In genomic region chr12:68876471-68876870, GRCh38 we compare ENCODE assay signal across 23 cellular contexts. TPM values are rescaled to one million over a fixed set of nuclear protein-coding genes. Genes with fewer than 3 reads are reported as not detected.
A peak's percentile ranks its signal among the peaks of the same experiment; 100 is the strongest.
DNase-seq lines count a peak whose midpoint lies in the region; ATAC-seq and TF ChIP-seq lines count a peak whose summit lies in the region.
"Had no signal": no experiment of that assay in that cellular context is flagged by ENCODE, and none has a peak within 500 bp of the region (broad histone marks: within the 10 kb centered on the region; RNA-seq: fewer than 3 reads in every experiment).

No MANE protein-coding gene starts in this region.

- no peak overlapping the region for H2AFZ ChIP-seq in PC-3 (ENCODE audit: low read length)

- H3F3A ChIP-seq in DOHH2 (ENCODE audit: control insufficient read depth, insufficient read depth), result peaks cover 20% of the 10 kb centered on the region
- H3F3A ChIP-seq in PC-3 (ENCODE audit: low read length, unreplicated experiment), result no peaks in the 10 kb centered on the region

- no peaks in the 10 kb centered on the region for H3K27me3 ChIP-seq in DOHH2 (ENCODE audit: control insufficient read depth, low read length)
- no peaks in the 10 kb centered on the region for H3K27me3 ChIP-seq in PC-3 (ENCODE audit: low read length)
- H3K27me3 ChIP-seq: neutrophil, transverse colon had no signal

- H3K79me2 ChIP-seq in DOHH2 (ENCODE audit: control insufficient read depth, low read length) (no peaks in the 10 kb centered on the region), PC-3 (ENCODE audit: low read length) (no peaks in the 10 kb centered on the region)

- peak overlapping the region; percentile 22 for H3K4me3 ChIP-seq in DOHH2 (ENCODE audit: low read length)
- no peak overlapping the region for H3K4me3 ChIP-seq in fibroblast of pulmonary artery (replicated peaks; ENCODE audit: low read depth, low read length)
- H3K4me3 ChIP-seq in PC-3 (ENCODE audit: low read length), result no peak overlapping the region
- H3K4me3 ChIP-seq: transverse colon had no signal

- H4K20me1 ChIP-seq in DOHH2 (ENCODE audit: control insufficient read depth, insufficient read depth, low read depth, low read length) (no peaks in the 10 kb centered on the region), PC-3 (ENCODE audit: low read length) (no peaks in the 10 kb centered on the region)

- CTCF ChIA-PET in WTC11 (lab: Charles Lee) (no interaction called here), RWPE1 (lab: Yijun Ruan, JAX) (interaction anchor here (1.2 kb wide), 1 partner anchor 14 kb away, joined by 3 read pairs; no protein-coding TSS in a partner anchor), PC-3 (lab: Charles Lee) (no interaction called here)

- POLR2A ChIA-PET in WTC11 (lab: Charles Lee), result no interaction called here
- POLR2A ChIA-PET in RWPE1 (lab: Yijun Ruan, JAX; ENCODE audit: low non-redundant PET), result no interaction called here
- POLR2A ChIA-PET in PC-3 (lab: Charles Lee; ENCODE audit: unreplicated experiment), result interaction anchor here (0.5 kb wide), 1 partner anchor 806 kb away, joined by 4 read pairs; no protein-coding TSS in a partner anchor

- H3K4me3 Mint-ChIP-seq in WTC11, result no peak overlapping the region
- H3K4me3 Mint-ChIP-seq: activated naive CD8-positive, alpha-beta T cell treated with anti-CD3 and anti-CD28 coated beads, Interleukin-2, amount 50 U/mL, for 24 hours; HFFc6; immature natural killer cell had no signal

- H3K9me2 ChIP-seq in DOHH2 (replicated peaks; ENCODE audit: control insufficient read depth, low read length) (no peaks in the 10 kb centered on the region), PC-3 (replicated peaks; ENCODE audit: low read length) (no peaks in the 10 kb centered on the region)

- no peak overlapping the region for H3K27ac Mint-ChIP-seq in WTC11
- H3K27ac Mint-ChIP-seq: activated naive CD8-positive, alpha-beta T cell treated with anti-CD3 and anti-CD28 coated beads, Interleukin-2, amount 50 U/mL, for 24 hours; HFFc6; immature natural killer cell had no signal

- ATAC-seq in WTC11 (no peak), GM19467 (IDR thresholded peaks at IDR 0.05; ENCODE audit: unreplicated experiment) (no peak), PC-3 (no peak)
- ATAC-seq: activated naive CD8-positive, alpha-beta T cell treated with anti-CD3 and anti-CD28 coated beads, Interleukin-2, amount 50 U/mL, for 24 hours had no signal

- peaks cover 94% of the 10 kb centered on the region for H3K4me1 ChIP-seq in DOHH2 (ENCODE audit: control insufficient read depth, low read length)
- no peaks in the 10 kb centered on the region for H3K4me1 ChIP-seq in PC-3 (ENCODE audit: insufficient read depth, low read length)
- H3K4me1 ChIP-seq: transverse colon had no signal

- intact Hi-C loops in PC-3 (cut with micrococcal nuclease), result no loop called here

- no peaks in the 10 kb centered on the region for H3K36me3 Mint-ChIP-seq in WTC11
- H3K36me3 Mint-ChIP-seq: immature natural killer cell had no signal

- H3K9me3 ChIP-seq in DOHH2 (ENCODE audit: control insufficient read depth, insufficient read depth, low read length) (no peaks in the 10 kb centered on the region), PC-3 (ENCODE audit: low read length) (peaks cover 7% of the 10 kb centered on the region; the same call in 1 of the 2 replicates)
- H3K9me3 ChIP-seq: neutrophil had no signal

- DNase-seq in UCSD-AML1 (lab: John Stamatoyannopoulos, UW; ENCODE audit: unreplicated experiment) (peak; percentile 45), fibroblast of pulmonary artery (ENCODE audit: low read depth) (peak; percentile 31), pons (ENCODE audit: low spot score) (peak; percentile 65), WTC11 (ENCODE audit: low spot score) (no peak), RWPE1 (ENCODE audit: low spot score) (no peak), PC-3 (no peak)
- DNase-seq: activated CD4-positive, alpha-beta T cell treated with anti-CD3 and anti-CD28 coated beads, Interleukin-2, amount 50 U/mL, for 4 hours; activated CD8-positive, alpha-beta memory T cell treated with anti-CD3 and anti-CD28 coated beads, Interleukin-2, amount 50 U/mL, for 48 hours; activated naive CD8-positive, alpha-beta T cell treated with anti-CD3 and anti-CD28 coated beads, Interleukin-2, amount 50 U/mL, for 24 hours; DMS79; HFFc6; immature natural killer cell; MV-4-11; NCI-H187 treated with DMSO at 0.1 percent for 48 hours; NCI-H82; SIG-M5; stimulated activated CD4-positive, alpha-beta T cell treated with anti-CD3 and anti-CD28 coated beads, Interleukin-4, amount 100 ng/mL, for 1 hour; stimulated activated naive CD4-positive, alpha-beta T cell treated with Interleukin-2 at 50 U/mL for 16 hours; transverse colon; WERI-Rb-1 had no signal

- TF ChIP-seq CTCF in DOHH2 (IDR thresholded peaks at IDR 0.05; ENCODE audit: low read depth, low read length, poor library complexity, severe bottlenecking) (no peak), fibroblast of pulmonary artery (IDR thresholded peaks at IDR 0.05; ENCODE audit: low read length, missing control alignments) (no peak), WTC11 (IDR thresholded peaks at IDR 0.05) (no peak), RWPE1 (conservative IDR thresholded peaks at IDR 0.05; ENCODE audit: low read depth) (no peak), PC-3 (conservative IDR thresholded peaks at IDR 0.05; ENCODE audit: low read depth, low read length) (no peak)

- peaks cover 5% of the 10 kb centered on the region for H3K9me3 Mint-ChIP-seq in WTC11
- H3K9me3 Mint-ChIP-seq: activated naive CD8-positive, alpha-beta T cell treated with anti-CD3 and anti-CD28 coated beads, Interleukin-2, amount 50 U/mL, for 24 hours; HFFc6; immature natural killer cell had no signal

- H3K4me2 ChIP-seq in DOHH2 (ENCODE audit: low read length), result peak overlapping the region; percentile 52
- no peak overlapping the region for H3K4me2 ChIP-seq in PC-3 (ENCODE audit: low read length)

- H3K36me3 ChIP-seq in DOHH2 (ENCODE audit: control insufficient read depth, low read length), result peaks cover 40% of the 10 kb centered on the region
- H3K36me3 ChIP-seq in PC-3 (ENCODE audit: low read depth, low read length), result peaks cover 4% of the 10 kb centered on the region; the same call in 1 of the 2 replicates
- H3K36me3 ChIP-seq: neutrophil, WERI-Rb-1 had no signal

- BruUV-seq in PC-3 (replicated peaks; lab: Mats Ljungman, UMichigan), result no TSS peak

- H3K9ac ChIP-seq in PC-3 (ENCODE audit: low read length), result no peak overlapping the region

- H3K27me3 Mint-ChIP-seq in WTC11 (ENCODE audit: low read depth), result no peaks in the 10 kb centered on the region
- H3K27me3 Mint-ChIP-seq: activated naive CD8-positive, alpha-beta T cell treated with anti-CD3 and anti-CD28 coated beads, Interleukin-2, amount 50 U/mL, for 24 hours had no signal

- H3K4me1 Mint-ChIP-seq in WTC11, result no peaks in the 10 kb centered on the region
- H3K4me1 Mint-ChIP-seq: activated naive CD8-positive, alpha-beta T cell treated with anti-CD3 and anti-CD28 coated beads, Interleukin-2, amount 50 U/mL, for 24 hours; immature natural killer cell had no signal

- peak overlapping the region; percentile 73 for H3K27ac ChIP-seq in DOHH2 (ENCODE audit: low read depth, low read length)
- H3K27ac ChIP-seq in RWPE1, result no peak overlapping the region
- H3K27ac ChIP-seq in PC-3 (ENCODE audit: low read length), result no peak overlapping the region
- H3K27ac ChIP-seq: neutrophil, transverse colon, WERI-Rb-1 had no signal

TF ChIP-seq in WTC11, 78 proteins besides CTCF, POLR2A, EP300 and RAD21 (continues in another document):
- TF ChIP-seq, protein P1, sequence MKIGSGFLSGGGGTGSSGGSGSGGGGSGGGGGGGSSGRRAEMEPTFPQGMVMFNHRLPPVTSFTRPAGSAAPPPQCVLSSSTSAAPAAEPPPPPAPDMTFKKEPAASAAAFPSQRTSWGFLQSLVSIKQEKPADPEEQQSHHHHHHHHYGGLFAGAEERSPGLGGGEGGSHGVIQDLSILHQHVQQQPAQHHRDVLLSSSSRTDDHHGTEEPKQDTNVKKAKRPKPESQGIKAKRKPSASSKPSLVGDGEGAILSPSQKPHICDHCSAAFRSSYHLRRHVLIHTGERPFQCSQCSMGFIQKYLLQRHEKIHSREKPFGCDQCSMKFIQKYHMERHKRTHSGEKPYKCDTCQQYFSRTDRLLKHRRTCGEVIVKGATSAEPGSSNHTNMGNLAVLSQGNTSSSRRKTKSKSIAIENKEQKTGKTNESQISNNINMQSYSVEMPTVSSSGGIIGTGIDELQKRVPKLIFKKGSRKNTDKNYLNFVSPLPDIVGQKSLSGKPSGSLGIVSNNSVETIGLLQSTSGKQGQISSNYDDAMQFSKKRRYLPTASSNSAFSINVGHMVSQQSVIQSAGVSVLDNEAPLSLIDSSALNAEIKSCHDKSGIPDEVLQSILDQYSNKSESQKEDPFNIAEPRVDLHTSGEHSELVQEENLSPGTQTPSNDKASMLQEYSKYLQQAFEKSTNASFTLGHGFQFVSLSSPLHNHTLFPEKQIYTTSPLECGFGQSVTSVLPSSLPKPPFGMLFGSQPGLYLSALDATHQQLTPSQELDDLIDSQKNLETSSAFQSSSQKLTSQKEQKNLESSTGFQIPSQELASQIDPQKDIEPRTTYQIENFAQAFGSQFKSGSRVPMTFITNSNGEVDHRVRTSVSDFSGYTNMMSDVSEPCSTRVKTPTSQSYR (CRISPR knock-in tag; IDR thresholded peaks at IDR 0.05), result no peak
- TF ChIP-seq FOXP4 (CRISPR knock-in tag; IDR thresholded peaks at IDR 0.05), result no peak
- no peak for TF ChIP-seq ETV6 (CRISPR knock-in tag; IDR thresholded peaks at IDR 0.05)
- no peak for TF ChIP-seq ZNF219 (CRISPR knock-in tag; IDR thresholded peaks at IDR 0.05; ENCODE audit: borderline replicate concordance)
- TF ChIP-seq TEAD4 (CRISPR knock-in tag; IDR thresholded peaks at IDR 0.05), result no peak

RNA-seq across cellular contexts. Expression of gene CPM, which starts 56.5 kb away (rescaled TPM):
- 0.55 to 0.96 TPM (median 0.66 TPM) in 3 replicates for total RNA-seq in WTC11 (2021)
- total RNA-seq in PC-3 (2014; rRNA removed), result 3.1 and 5.3 TPM in 2 replicates

Comparison
In these comparisons a context has a peak if more than half of its experiments do, and no peak if none do; other contexts are left out.
1. DNase-seq: peak in UCSD-AML1 (single experiment), fibroblast of pulmonary artery (single experiment) and pons (single experiment); none in WTC11 (single experiment), RWPE1 (single experiment) and PC-3 (single experiment).